Comparison of ENCODE assay signal across 7 cellular contexts in genomic region chr17:7250655-7251329, GRCh38. TPM values are rescaled to one million over a fixed set of nuclear protein-coding genes. Genes with fewer than 3 reads are reported as not detected.
DNase-seq lines count a peak whose midpoint lies in the region; ATAC-seq lines count a peak whose summit lies in the region.

No MANE protein-coding gene starts in this region.

- H3K9ac ChIP-seq in iPS-18a (ENCODE audit: low read length): peak overlapping the region; percentile 92

- peaks cover 23% of the 10 kb centered on the region for H3K36me3 ChIP-seq in iPS-18a (ENCODE audit: control insufficient read depth, low read depth, low read length)

- peaks cover 56% of the 10 kb centered on the region for H3K36me3 Mint-ChIP-seq in activated T-helper 2 cell treated with anti-CD3 and anti-CD28 coated beads, Interferon-gamma antibody, Interleukin-2, Interleukin-4, amounts not matched to agents 10 μg/mL and 5 μg/mL and 100 μg/mL, durations not matched to agents 14 hours and 24 hours and 36 hours (ENCODE audit: low read depth)

- H3K27ac ChIP-seq in iPS-18a (ENCODE audit: low read length): peak overlapping the region; percentile 59

- H3K9me3 Mint-ChIP-seq in activated T-helper 2 cell treated with anti-CD3 and anti-CD28 coated beads, Interferon-gamma antibody, Interleukin-2, Interleukin-4, amounts not matched to agents 10 μg/mL and 5 μg/mL and 100 μg/mL, durations not matched to agents 14 hours and 24 hours and 36 hours: no peaks in the 10 kb centered on the region
- H3K9me3 Mint-ChIP-seq in stimulated activated naive CD8-positive, alpha-beta T cell treated with anti-CD3 and anti-CD28 coated beads, Interleukin-15, amount 100 ng/mL, for 72 hours: no peaks in the 10 kb centered on the region

- DNase-seq in activated T-helper 2 cell treated with anti-CD3 and anti-CD28 coated beads, Interferon-gamma antibody, Interleukin-2, Interleukin-4, amounts not matched to agents 10 μg/mL and 5 μg/mL and 100 μg/mL, durations not matched to agents 14 hours and 24 hours and 36 hours (ENCODE audit: low spot score): no peak
- no peak for DNase-seq in stimulated activated naive CD8-positive, alpha-beta T cell treated with anti-CD3 and anti-CD28 coated beads, Interleukin-15, amount 100 ng/mL, for 72 hours
- no peak for DNase-seq in activated CD4-positive, alpha-beta T cell treated with anti-CD3 and anti-CD28 coated beads, Interleukin-2, amount 50 U/mL, for 48 hours
- no peak for DNase-seq in DMS53 (lab: John Stamatoyannopoulos, UW)

- no peaks in the 10 kb centered on the region for H3K27me3 Mint-ChIP-seq in activated T-helper 2 cell treated with anti-CD3 and anti-CD28 coated beads, Interferon-gamma antibody, Interleukin-2, Interleukin-4, amounts not matched to agents 10 μg/mL and 5 μg/mL and 100 μg/mL, durations not matched to agents 14 hours and 24 hours and 36 hours (ENCODE audit: low read depth)
- no peaks in the 10 kb centered on the region for H3K27me3 Mint-ChIP-seq in stimulated activated naive CD8-positive, alpha-beta T cell treated with anti-CD3 and anti-CD28 coated beads, Interleukin-15, amount 100 ng/mL, for 72 hours

- peaks cover 12% of the 10 kb centered on the region for H3K4me1 ChIP-seq in iPS-18a (ENCODE audit: control insufficient read depth, low read depth, low read length)

- peak overlapping the region; percentile 87 for H3K27ac Mint-ChIP-seq in activated T-helper 2 cell treated with anti-CD3 and anti-CD28 coated beads, Interferon-gamma antibody, Interleukin-2, Interleukin-4, amounts not matched to agents 10 μg/mL and 5 μg/mL and 100 μg/mL, durations not matched to agents 14 hours and 24 hours and 36 hours
- peak overlapping the region; percentile 89 to 97 for H3K27ac Mint-ChIP-seq in stimulated activated naive CD8-positive, alpha-beta T cell treated with anti-CD3 and anti-CD28 coated beads, Interleukin-15, amount 100 ng/mL, for 72 hours

- ATAC-seq in HG03521 (IDR thresholded peaks at IDR 0.05; ENCODE audit: unreplicated experiment): peak; percentile 1
- no peak for ATAC-seq in stimulated activated naive CD8-positive, alpha-beta T cell treated with anti-CD3 and anti-CD28 coated beads, Interleukin-15, amount 100 ng/mL, for 72 hours
- no peak for ATAC-seq in GM21619 (IDR thresholded peaks at IDR 0.05; ENCODE audit: unreplicated experiment)

- H3K4me1 Mint-ChIP-seq in activated T-helper 2 cell treated with anti-CD3 and anti-CD28 coated beads, Interferon-gamma antibody, Interleukin-2, Interleukin-4, amounts not matched to agents 10 μg/mL and 5 μg/mL and 100 μg/mL, durations not matched to agents 14 hours and 24 hours and 36 hours (ENCODE audit: low read depth): peaks cover 36% of the 10 kb centered on the region
- peaks cover 60% of the 10 kb centered on the region for H3K4me1 Mint-ChIP-seq in stimulated activated naive CD8-positive, alpha-beta T cell treated with anti-CD3 and anti-CD28 coated beads, Interleukin-15, amount 100 ng/mL, for 72 hours

- no peaks in the 10 kb centered on the region for H3K9me3 ChIP-seq in iPS-18a (ENCODE audit: control insufficient read depth, low read depth, low read length)

- H3K27me3 ChIP-seq in iPS-18a (ENCODE audit: control insufficient read depth, insufficient read depth, low read length): no peaks in the 10 kb centered on the region

- peak overlapping the region; percentile 92 for H3K4me3 Mint-ChIP-seq in activated T-helper 2 cell treated with anti-CD3 and anti-CD28 coated beads, Interferon-gamma antibody, Interleukin-2, Interleukin-4, amounts not matched to agents 10 μg/mL and 5 μg/mL and 100 μg/mL, durations not matched to agents 14 hours and 24 hours and 36 hours (ENCODE audit: low read depth)
- peak overlapping the region; percentile 94 to 99 for H3K4me3 Mint-ChIP-seq in stimulated activated naive CD8-positive, alpha-beta T cell treated with anti-CD3 and anti-CD28 coated beads, Interleukin-15, amount 100 ng/mL, for 72 hours

- intact Hi-C loops in activated T-helper 2 cell treated with anti-CD3 and anti-CD28 coated beads, Interferon-gamma antibody, Interleukin-2, Interleukin-4, amounts not matched to agents 10 μg/mL and 5 μg/mL and 100 μg/mL, durations not matched to agents 14 hours and 24 hours and 36 hours (cut with micrococcal nuclease): no loop called here

- peak overlapping the region; percentile 94 for H3K4me3 ChIP-seq in iPS-18a (ENCODE audit: low read length)

RNA-seq across cellular contexts. Expression of gene CTDNEP1, which starts 0.7 kb away (rescaled TPM):
- total RNA-seq in activated T-helper 2 cell treated with anti-CD3 and anti-CD28 coated beads, Interferon-gamma antibody, Interleukin-2, Interleukin-4, amounts not matched to agents 10 μg/mL and 5 μg/mL and 100 μg/mL, durations not matched to agents 14 hours and 24 hours and 36 hours: 170 and 181 TPM in 2 replicates

RNA-seq across cellular contexts. Expression of gene ELP5, which starts 1.2 kb away (rescaled TPM):
- total RNA-seq in activated T-helper 2 cell treated with anti-CD3 and anti-CD28 coated beads, Interferon-gamma antibody, Interleukin-2, Interleukin-4, amounts not matched to agents 10 μg/mL and 5 μg/mL and 100 μg/mL, durations not matched to agents 14 hours and 24 hours and 36 hours: 64.8 and 65.3 TPM in 2 replicates

RNA-seq across cellular contexts. Expression of gene GABARAP, which starts 8.5 kb away (rescaled TPM):
- total RNA-seq in activated T-helper 2 cell treated with anti-CD3 and anti-CD28 coated beads, Interferon-gamma antibody, Interleukin-2, Interleukin-4, amounts not matched to agents 10 μg/mL and 5 μg/mL and 100 μg/mL, durations not matched to agents 14 hours and 24 hours and 36 hours: 145 and 147 TPM in 2 replicates

RNA-seq across cellular contexts. Expression of gene CLDN7, which starts 11.5 kb away (rescaled TPM):
- total RNA-seq in activated T-helper 2 cell treated with anti-CD3 and anti-CD28 coated beads, Interferon-gamma antibody, Interleukin-2, Interleukin-4, amounts not matched to agents 10 μg/mL and 5 μg/mL and 100 μg/mL, durations not matched to agents 14 hours and 24 hours and 36 hours: 0.21 and 0.41 TPM in 2 replicates

RNA-seq across cellular contexts. Expression of gene PHF23, which starts 11.5 kb away (rescaled TPM):
- total RNA-seq in activated T-helper 2 cell treated with anti-CD3 and anti-CD28 coated beads, Interferon-gamma antibody, Interleukin-2, Interleukin-4, amounts not matched to agents 10 μg/mL and 5 μg/mL and 100 μg/mL, durations not matched to agents 14 hours and 24 hours and 36 hours: 43.4 and 47.8 TPM in 2 replicates
